In genomic region chr1:11166744-11167143, GRCh38 we compare ENCODE assay signal across 2 cellular contexts.
A peak's percentile ranks its signal among the peaks of the same experiment; 100 is the strongest.
TF ChIP-seq lines count a peak whose summit lies in the region.

No MANE protein-coding gene starts in this region.

TF ChIP-seq in HEK293, 187 proteins besides CTCF, POLR2A, EP300 and RAD21:
- TF ChIP-seq ZNF580 (tag by site-specific recombination; IDR thresholded peaks at IDR 0.05), result peak; percentile 86
- TF ChIP-seq ZNF146 (tag by site-specific recombination; IDR thresholded peaks at IDR 0.05), result peak; percentile 97
- peak; percentile 86 for TF ChIP-seq ZNF280D (tag by site-specific recombination; IDR thresholded peaks at IDR 0.05)

TF ChIP-seq in K562, 482 proteins besides CTCF, POLR2A, EP300 and RAD21:
- TF ChIP-seq BCOR (IDR thresholded peaks at IDR 0.05), result peak; percentile 38; the same call in 1 of the 2 replicates
- peak; percentile 89 for TF ChIP-seq ZNF146 (CRISPR knock-in tag; IDR thresholded peaks at IDR 0.05; ENCODE audit: unreplicated experiment)
